In the genomic region with DNA sequence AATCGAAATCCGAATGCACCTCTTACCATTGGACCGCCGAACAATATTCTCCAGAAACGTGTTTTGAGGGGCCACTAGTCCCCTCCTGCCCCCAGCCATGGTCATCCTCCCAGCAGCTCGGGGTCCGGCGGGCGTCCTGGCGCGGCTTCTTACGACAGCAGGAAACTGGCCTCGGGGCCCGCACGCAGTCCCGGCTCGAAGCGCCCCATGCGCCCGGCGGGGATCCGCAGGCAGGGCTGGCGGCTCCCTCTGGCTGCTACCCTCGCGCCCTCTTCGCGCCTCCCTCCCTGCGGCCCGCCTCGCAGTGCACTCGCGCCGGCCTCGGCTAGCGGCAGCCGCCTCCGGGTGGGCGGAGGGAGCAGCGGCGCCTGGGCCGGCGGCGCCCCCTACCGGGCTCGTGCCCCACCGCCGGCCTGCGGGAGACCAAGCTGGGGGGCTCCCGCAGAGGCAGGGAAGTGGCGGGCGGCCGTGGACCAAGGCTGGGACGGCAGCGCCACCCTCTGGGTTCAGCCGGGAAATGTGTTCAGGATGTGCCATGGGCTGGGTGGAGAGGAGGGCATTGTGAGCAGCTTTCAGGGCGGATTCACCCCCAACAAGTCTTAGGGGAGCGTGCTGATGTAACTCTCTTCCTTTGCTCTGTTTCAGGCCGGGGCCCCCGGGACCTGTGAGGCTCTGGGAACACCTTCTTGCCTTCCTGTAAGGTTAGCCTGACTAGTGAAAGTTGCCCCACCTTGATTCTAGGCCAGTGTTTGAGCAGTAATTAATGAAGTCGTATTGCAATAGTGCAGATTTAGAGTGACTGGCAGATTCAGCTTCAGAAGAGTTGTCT, we compare ENCODE assay signal across 8 cellular contexts. TPM values are rescaled to one million over a fixed set of nuclear protein-coding genes. Genes with fewer than 3 reads are reported as not detected.
A peak's percentile ranks its signal among the peaks of the same experiment; 100 is the strongest.
DNase-seq lines count a peak whose midpoint lies in the region; ATAC-seq and TF ChIP-seq lines count a peak whose summit lies in the region.

A gene with protein sequence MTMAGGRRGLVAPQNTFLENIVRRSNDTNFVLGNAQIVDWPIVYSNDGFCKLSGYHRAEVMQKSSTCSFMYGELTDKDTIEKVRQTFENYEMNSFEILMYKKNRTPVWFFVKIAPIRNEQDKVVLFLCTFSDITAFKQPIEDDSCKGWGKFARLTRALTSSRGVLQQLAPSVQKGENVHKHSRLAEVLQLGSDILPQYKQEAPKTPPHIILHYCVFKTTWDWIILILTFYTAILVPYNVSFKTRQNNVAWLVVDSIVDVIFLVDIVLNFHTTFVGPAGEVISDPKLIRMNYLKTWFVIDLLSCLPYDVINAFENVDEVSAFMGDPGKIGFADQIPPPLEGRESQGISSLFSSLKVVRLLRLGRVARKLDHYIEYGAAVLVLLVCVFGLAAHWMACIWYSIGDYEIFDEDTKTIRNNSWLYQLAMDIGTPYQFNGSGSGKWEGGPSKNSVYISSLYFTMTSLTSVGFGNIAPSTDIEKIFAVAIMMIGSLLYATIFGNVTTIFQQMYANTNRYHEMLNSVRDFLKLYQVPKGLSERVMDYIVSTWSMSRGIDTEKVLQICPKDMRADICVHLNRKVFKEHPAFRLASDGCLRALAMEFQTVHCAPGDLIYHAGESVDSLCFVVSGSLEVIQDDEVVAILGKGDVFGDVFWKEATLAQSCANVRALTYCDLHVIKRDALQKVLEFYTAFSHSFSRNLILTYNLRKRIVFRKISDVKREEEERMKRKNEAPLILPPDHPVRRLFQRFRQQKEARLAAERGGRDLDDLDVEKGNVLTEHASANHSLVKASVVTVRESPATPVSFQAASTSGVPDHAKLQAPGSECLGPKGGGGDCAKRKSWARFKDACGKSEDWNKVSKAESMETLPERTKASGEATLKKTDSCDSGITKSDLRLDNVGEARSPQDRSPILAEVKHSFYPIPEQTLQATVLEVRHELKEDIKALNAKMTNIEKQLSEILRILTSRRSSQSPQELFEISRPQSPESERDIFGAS (minus strand): TSS at position 308 of the 829 bp plus-strand sequence. CDS start 203 bp downstream, at position 105.

- peak within 1 kb of the TSS; percentile 85 for H2AFZ ChIP-seq in GM23248
- no peak within 1 kb of the TSS for H2AFZ ChIP-seq in Karpas-422 (ENCODE audit: low read length)

- in situ Hi-C loops in GM23248 (cut with MboI): loop anchor here (10.0 kb wide), 2 partner anchors 559 to 679 kb away; no protein-coding TSS in a partner anchor

- H3F3A ChIP-seq in GM23248 (ENCODE audit: insufficient read depth): no peaks in the 10 kb centered on the region

- H3K27me3 ChIP-seq in GM23248 (replicated peaks; ENCODE audit: insufficient read depth): peaks cover 50% of the 10 kb centered on the region
- no peaks in the 10 kb centered on the region for H3K27me3 ChIP-seq in Karpas-422 (ENCODE audit: low read length)
- H3K27me3 ChIP-seq in RWPE2 (ENCODE audit: insufficient read depth, poor library complexity, severe bottlenecking): peaks cover 17% of the 10 kb centered on the region

- H3K4me3 ChIP-seq in GM23248 (peak within 1 kb of the TSS; percentile 71), Karpas-422 (ENCODE audit: low read length) (no peak within 1 kb of the TSS), RWPE2 (ENCODE audit: severe bottlenecking) (peak within 1 kb of the TSS; percentile 18)

- no peaks in the 10 kb centered on the region for H4K20me1 ChIP-seq in GM23248 (ENCODE audit: insufficient read depth)
- H4K20me1 ChIP-seq in Karpas-422 (ENCODE audit: insufficient read depth, low read depth, low read length): no peaks in the 10 kb centered on the region

- H3K9me3 ChIP-seq in GM23248 (ENCODE audit: low read depth) (no peaks in the 10 kb centered on the region), Karpas-422 (ENCODE audit: low read length) (no peaks in the 10 kb centered on the region), RWPE2 (ENCODE audit: severe bottlenecking) (no peaks in the 10 kb centered on the region)

- H3K9ac ChIP-seq in GM23248 (peak within 1 kb of the TSS; percentile 31), Karpas-422 (ENCODE audit: low read length) (no peak within 1 kb of the TSS)

- H3K79me2 ChIP-seq in GM23248 (ENCODE audit: insufficient read depth) (no peaks in the 10 kb centered on the region), Karpas-422 (ENCODE audit: low read length) (no peaks in the 10 kb centered on the region)

- no peaks in the 10 kb centered on the region for H3K36me3 ChIP-seq in GM23248 (ENCODE audit: low read depth)
- no peaks in the 10 kb centered on the region for H3K36me3 ChIP-seq in Karpas-422 (ENCODE audit: insufficient read depth, low read length)
- H3K36me3 ChIP-seq in RWPE2 (ENCODE audit: low read depth): no peaks in the 10 kb centered on the region

- TF ChIP-seq CTCF in RWPE2 (IDR thresholded peaks at IDR 0.05; ENCODE audit: poor library complexity, severe bottlenecking): peak; percentile 81

- H3K4me2 ChIP-seq in GM23248 (ENCODE audit: unreplicated experiment) (peak within 1 kb of the TSS; percentile 92), Karpas-422 (ENCODE audit: low read depth, low read length, poor library complexity, severe bottlenecking) (no peak within 1 kb of the TSS)

- WGBS in GM23248 (ENCODE audit: low coverage in 1 of 2, low lambda C conversion rate in 2 of 2, missing lambda C conversion rate in 2 of 2), 2 experiments: 0 to 1% methylated on average over 35 to 42 of the region's 60 CpGs

- peak; percentile 87 for ATAC-seq in RWPE2 (ENCODE audit: low read depth)

- peak; percentile 95 for DNase-seq in Daoy (ENCODE audit: low read depth)
- peak; percentile 87 for DNase-seq in GM23248
- peak; percentile 62 for DNase-seq in Karpas-422
- DNase-seq in RWPE2 (ENCODE audit: low spot score): peak; percentile 23
- DNase-seq in activated gamma-delta T cell treated with anti-CD3 and anti-CD28 coated beads, Interleukin-2, amount 50 U/mL, for 16 hours (ENCODE audit: low read depth): peak; percentile 65
- peak; percentile 81 for DNase-seq in foreskin melanocyte
- peak; percentile 83 for DNase-seq in occipital lobe (lab: John Stamatoyannopoulos, UW)
- DNase-seq in superior temporal gyrus (ENCODE audit: extremely low spot score): peak; percentile 94

- H3K9me2 ChIP-seq in GM23248 (ENCODE audit: insufficient read depth) (no peaks in the 10 kb centered on the region), Karpas-422 (replicated peaks; ENCODE audit: insufficient read depth, low read length) (no peaks in the 10 kb centered on the region)

- H3K27ac ChIP-seq in GM23248 (no peak within 1 kb of the TSS), Karpas-422 (ENCODE audit: low read length) (no peak within 1 kb of the TSS), RWPE2 (ENCODE audit: poor library complexity, severe bottlenecking) (no peak within 1 kb of the TSS)

- H3K4me1 ChIP-seq in GM23248 (ENCODE audit: insufficient read depth) (no peaks in the 10 kb centered on the region), Karpas-422 (ENCODE audit: low read length) (no peaks in the 10 kb centered on the region), RWPE2 (ENCODE audit: insufficient read depth, poor library complexity, severe bottlenecking) (no peaks in the 10 kb centered on the region)

RNA-seq across cellular contexts. Expression of the gene that starts here (rescaled TPM):
- 2.9 and 3.0 TPM in 2 replicates for total RNA-seq in Daoy (2014; rRNA removed; shearing (Covaris generic))
- 1.5 and 1.8 TPM in 2 replicates for total RNA-seq in GM23248 (2014; rRNA removed; shearing (Covaris generic))
- 0.71 and 0.77 TPM in 2 replicates for polyA plus RNA-seq in GM23248 (2016; fragmentation: Nextera tagmentation; extraction: Ambion mirVana)
- total RNA-seq in Karpas-422 (2014; rRNA removed; shearing (Covaris generic); ENCODE audit: low replicate concordance): not detected in 2 replicates
- 5.1 TPM for total RNA-seq in occipital lobe

Comparison
In these comparisons a context has a peak if more than half of its experiments do, and no peak if none do; other contexts are left out.
1. Peak in DNase-seq in Karpas-422; RNA of the gene not detected or under 1 TPM.
2. DNase-seq: peak in every context shown above with its lines; median percentile 95 in Daoy; 94 in superior temporal gyrus; 87 in GM23248; 83 in occipital lobe; 81 in foreskin melanocyte; 65 in activated gamma-delta T cell treated with anti-CD3 and anti-CD28 coated beads, Interleukin-2, amount 50 U/mL, for 16 hours; 62 in Karpas-422; 23 in RWPE2.